Comparison of ENCODE assay signal across 12 cellular contexts in the genomic region with DNA sequence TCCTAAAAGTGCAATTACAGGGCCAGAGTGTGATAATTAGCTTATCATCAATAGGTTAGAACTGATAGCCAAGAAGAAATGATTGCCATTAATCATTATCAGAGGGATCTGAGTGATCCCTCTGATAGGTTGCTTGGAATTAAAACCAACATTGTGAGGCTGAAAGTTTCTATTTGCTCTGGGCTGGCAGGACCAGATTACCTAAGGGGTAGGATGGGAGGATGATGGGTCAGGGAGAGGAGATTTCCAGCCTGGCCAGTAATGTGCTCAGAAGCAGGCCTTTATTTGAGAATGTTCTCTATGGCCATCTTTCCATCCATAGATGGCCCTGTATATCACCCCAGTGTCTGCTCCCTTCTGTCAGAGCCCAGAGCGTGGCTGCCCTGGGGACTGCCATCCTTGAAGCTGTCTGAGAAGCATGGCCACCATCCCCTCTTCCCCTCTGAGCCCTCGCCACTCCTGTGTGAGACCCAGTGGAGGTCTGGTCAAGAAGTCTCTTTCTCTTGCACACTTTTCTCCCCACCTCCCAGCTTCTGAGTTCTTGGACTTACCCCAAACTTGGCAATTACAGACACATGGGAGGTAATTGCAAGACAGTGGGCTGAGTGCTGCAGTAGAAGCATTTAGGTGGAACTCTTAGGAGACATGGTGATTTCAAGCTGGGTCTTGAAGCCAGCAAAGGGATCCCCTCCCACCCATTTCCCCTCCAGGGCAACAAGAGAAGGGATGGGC.
"Had no signal": no experiment of that assay in that cellular context is flagged by ENCODE, and none has a peak within 500 bp of the region (broad histone marks: within the 10 kb centered on the region; RNA-seq: fewer than 3 reads in every experiment).

No MANE protein-coding gene starts in this region.

- DNase-seq: activated CD4-positive, alpha-beta T cell treated with anti-CD3 and anti-CD28 coated beads for 48 hours; activated CD8-positive, alpha-beta memory T cell treated with anti-CD3 and anti-CD28 coated beads for 24 hours; activated naive CD4-positive, alpha-beta T cell treated with anti-CD3 and anti-CD28 coated beads for 36 hours; central memory CD4-positive, alpha-beta T cell; cortex of kidney; effector CD8-positive, alpha-beta T cell; occipital lobe had no signal

- H3K36me3 Mint-ChIP-seq: memory B cell had no signal

- ATAC-seq: WTC11 had no signal

- H3K4me1 Mint-ChIP-seq: memory B cell, WTC11 had no signal

- H3K9me3 Mint-ChIP-seq: nephron had no signal

- H3K27ac Mint-ChIP-seq: activated naive CD4-positive, alpha-beta T cell treated with anti-CD3 and anti-CD28 coated beads for 36 hours; memory B cell; T-helper 1 cell treated with Interleukin-12 subunit alpha and Interleukin-12 subunit beta and Interleukin-4 antibody, amounts not matched to agents 30 μg/mL and 1 μg/mL, for 36 hours; WTC11 had no signal

- H3K4me3 ChIP-seq: skin epidermis had no signal

- H3K4me3 Mint-ChIP-seq: activated naive CD4-positive, alpha-beta T cell treated with anti-CD3 and anti-CD28 coated beads for 36 hours; memory B cell; nephron; T-helper 1 cell treated with Interleukin-12 subunit alpha and Interleukin-12 subunit beta and Interleukin-4 antibody, amounts not matched to agents 30 μg/mL and 1 μg/mL, for 36 hours; WTC11 had no signal
